ENCODE assay signal across 8 cellular contexts in the genomic region with DNA sequence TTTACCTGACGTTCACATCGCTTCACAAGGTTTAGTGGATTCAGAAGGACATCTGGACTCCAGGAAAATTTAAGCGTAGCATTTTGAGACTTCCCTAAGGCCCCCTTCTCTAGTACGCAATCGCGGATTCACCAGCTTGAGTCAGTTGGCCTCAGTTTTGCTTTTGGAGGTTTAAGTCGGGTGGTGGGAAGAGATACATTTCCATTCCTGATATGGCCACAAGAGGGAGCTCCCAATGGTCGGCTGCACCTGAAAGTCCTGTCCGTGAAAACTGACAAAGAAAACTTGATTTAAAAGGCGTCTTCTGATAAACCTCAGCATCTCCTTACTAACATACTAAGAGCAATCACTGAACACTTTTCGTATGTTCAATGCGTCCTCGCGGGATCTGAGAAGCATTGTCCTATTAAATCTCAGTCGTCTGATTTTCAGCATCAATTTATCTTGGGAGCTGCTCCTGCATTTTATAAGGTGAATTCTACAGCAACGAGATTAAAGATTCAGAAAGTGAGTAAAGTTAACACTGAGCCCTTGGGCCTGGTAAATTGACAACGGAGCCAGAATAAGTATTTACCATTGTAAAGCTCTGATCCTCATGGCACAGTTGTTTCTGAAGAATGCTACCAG. TPM values are rescaled to one million over a fixed set of nuclear protein-coding genes. Genes with fewer than 3 reads are reported as not detected.
DNase-seq lines count a peak whose midpoint lies in the region; ATAC-seq, FAIRE-seq and TF ChIP-seq lines count a peak whose summit lies in the region.

No MANE protein-coding gene starts in this region.

- H3K27me3 ChIP-seq in HCT116 (ENCODE audit: insufficient read depth, low read length) = no peaks in the 10 kb centered on the region
- peaks cover 0 to 19% of the 10 kb centered on the region in 2 experiments; a peak in 1 of 5 replicates for H3K27me3 ChIP-seq in HepG2 (ENCODE audit: control insufficient read depth in 1 of 2, insufficient read depth in 2 of 2, low read length in 2 of 2)

- DNase-seq in DMS53 treated with DMSO at 0.1 percent for 48 hours (lab: John Stamatoyannopoulos, UW; ENCODE audit: unreplicated experiment) = peak; percentile 78
- DNase-seq in HCT116 (ENCODE audit: low read depth, low spot score) = peak; percentile 61
- DNase-seq in NCI-H1930 (lab: John Stamatoyannopoulos, UW) = peak; percentile 9 to 46
- DNase-seq in activated CD4-positive, CD25-positive, alpha-beta regulatory T cell (lab: John Stamatoyannopoulos, UW) = peak; percentile 2 to 7 (median 4)
- peak; percentile 81 for DNase-seq in choroid plexus epithelial cell (ENCODE audit: low read depth)
- DNase-seq in HepG2 (ENCODE audit: low spot score) = peak; percentile 33
- DNase-seq in stimulated activated CD4-positive, alpha-beta T cell treated with anti-CD3 and anti-CD28 coated beads, Interleukin-2, amount 100 ng/mL, for 48 hours = peak; percentile 44 to 47

- TF ChIP-seq RAD21 in HCT116 (IDR thresholded peaks at IDR 0.05; ENCODE audit: low read depth) = peak; percentile 62
- TF ChIP-seq RAD21 in HepG2 (CRISPR knock-in tag; IDR thresholded peaks at IDR 0.05) = peak; percentile 23; the same call in 1 of the 2 replicates

- no peaks in the 10 kb centered on the region for H3K9me3 ChIP-seq in HCT116 (ENCODE audit: control insufficient read depth in 1 of 2, insufficient read depth in 1 of 2, low read depth in 1 of 2, low read length in 2 of 2)
- H3K9me3 ChIP-seq in HepG2 (ENCODE audit: low read length) = no peaks in the 10 kb centered on the region

- no peaks in the 10 kb centered on the region for H3K36me3 ChIP-seq in HCT116 (ENCODE audit: control insufficient read depth in 1 of 2, insufficient read depth in 2 of 2, low read length in 2 of 2)
- H3K36me3 ChIP-seq in HepG2 (replicated peaks in 1 of 2; ENCODE audit: control insufficient read depth in 1 of 2, insufficient read depth in 2 of 2, low read length in 2 of 2) = no peaks in the 10 kb centered on the region

- H3K79me2 ChIP-seq in HCT116 (ENCODE audit: insufficient read depth, low read length) = no peaks in the 10 kb centered on the region
- H3K79me2 ChIP-seq in HepG2 (ENCODE audit: insufficient read depth, low read length) = no peaks in the 10 kb centered on the region

- POLR2A ChIA-PET in HCT116 (lab: Charles Lee) (no interaction called here), HepG2 (lab: Yijun Ruan, JAX) (no interaction called here)

- peak overlapping the region; percentile 79 for H2AFZ ChIP-seq in HCT116 (ENCODE audit: low read depth, low read length, poor library complexity, severe bottlenecking)
- H2AFZ ChIP-seq in HepG2 (ENCODE audit: low read length) = no peak overlapping the region

- TF ChIP-seq EP300 in HepG2 (IDR thresholded peaks at IDR 0.05; ENCODE audit: low read depth in 2 of 2, low read length in 2 of 2) (no peak), HepG2 (CRISPR knock-in tag; IDR thresholded peaks at IDR 0.05; ENCODE audit: borderline replicate concordance) (no peak)

- in situ Hi-C loops in HepG2 (cut with HindIII; ENCODE audit: extremely low pct_ligation_motif_present, low pct_unique_long_range_greater_than_20kb) = loop anchor here (25.0 kb wide), 2 partner anchors 382 to 493 kb away; no protein-coding TSS in a partner anchor

- RAD21 ChIA-PET in HCT116 (lab: Charles Lee; ENCODE audit: low non-redundant PET in 1 of 2, low total read pairs in 2 of 2, uncharacterized antibody in 2 of 2, unreplicated experiment in 2 of 2) = interaction anchor here in 1 of 2 experiments (1.6 kb wide), 1 partner anchor 386 kb away, joined by 6 read pairs; no protein-coding TSS in a partner anchor

- peak; percentile 83 for ATAC-seq in HCT116
- ATAC-seq in HepG2 = peak; percentile 70
- ATAC-seq in GM19467 (IDR thresholded peaks at IDR 0.05; ENCODE audit: unreplicated experiment) = no peak

- H4K20me1 ChIP-seq in HCT116 (ENCODE audit: insufficient read depth) (no peaks in the 10 kb centered on the region), HepG2 (ENCODE audit: insufficient read depth, low read length) (no peaks in the 10 kb centered on the region)

- intact Hi-C loops in HCT116 (cut with micrococcal nuclease) = loop anchor here (1.0 to 2.0 kb wide), 3 partner anchors 165 to 491 kb away; no protein-coding TSS in a partner anchor
- intact Hi-C loops in HepG2 (cut with micrococcal nuclease; ENCODE audit: unreplicated experiment) = loop anchor here (1.0 kb wide), 2 partner anchors 165 to 387 kb away; no protein-coding TSS in a partner anchor

- 18% methylated on average over 17 of the region's 17 CpGs for WGBS in HepG2 (ENCODE audit: low lambda C conversion rate)

- no peaks in the 10 kb centered on the region for H3K9me2 ChIP-seq in HCT116 (ENCODE audit: insufficient read depth)

- H3K4me2 ChIP-seq in HCT116 (ENCODE audit: low read length) (peak overlapping the region; percentile 56), HepG2 (ENCODE audit: low read depth, low read length) (no peak overlapping the region)

- TF ChIP-seq POLR2A in HCT116 (IDR thresholded peaks at IDR 0.05; ENCODE audit: borderline replicate concordance, extremely low read depth, insufficient read depth, insufficient read length) (no peak), HepG2 (IDR thresholded peaks at IDR 0.05; ENCODE audit: insufficient read depth in 1 of 2, low read depth in 2 of 2, low read length in 2 of 2) (no peak)

- no peak overlapping the region for H3K9ac ChIP-seq in HCT116 (ENCODE audit: low read length)
- no peak overlapping the region for H3K9ac ChIP-seq in HepG2 (ENCODE audit: insufficient read depth, low read depth, low read length)

- H3K27ac ChIP-seq in HCT116 (ENCODE audit: low read depth, low read length) = no peak overlapping the region
- H3K27ac ChIP-seq in HepG2 (ENCODE audit: extremely low read length, insufficient read depth, low read length) = no peak overlapping the region

- CTCF ChIA-PET in HCT116 (lab: Charles Lee) = interaction anchor here (0.6 to 2.6 kb wide), 18 partner anchors 9 to 507 kb away, joined by 3 to 46 read pairs (median 4); partner anchors contain the start of genes SEPSECS and ZCCHC4
- CTCF ChIA-PET in HepG2 (lab: Yijun Ruan, JAX; ENCODE audit: low intra/inter-chr PET ratio, low total read pairs) = interaction anchor here (1.1 kb wide), 1 partner anchor 165 kb away, joined by 3 read pairs; no protein-coding TSS in a partner anchor

- H3K4me1 ChIP-seq in HCT116 (ENCODE audit: control insufficient read depth in 1 of 2, insufficient read depth in 2 of 2, low read length in 2 of 2) (peaks cover 0 to 10% of the 10 kb centered on the region in 2 experiments; a peak in 1 of 4 replicates), HepG2 (ENCODE audit: insufficient read depth, low read length) (no peaks in the 10 kb centered on the region)

- peak; percentile 68 to 88 (median 83) for TF ChIP-seq CTCF in HCT116 (IDR thresholded peaks at IDR 0.05 in 2 of 3, conservative IDR thresholded peaks at IDR 0.05 in 1 of 3; ENCODE audit: borderline replicate concordance in 1 of 3, insufficient read depth in 1 of 3, low read depth in 2 of 3, low read length in 2 of 3)
- TF ChIP-seq CTCF in choroid plexus epithelial cell (conservative IDR thresholded peaks at IDR 0.05; ENCODE audit: low read depth, low read length) = peak; percentile 96
- TF ChIP-seq CTCF in HepG2 (CRISPR knock-in tag; IDR thresholded peaks at IDR 0.05) = peak; percentile 72

- BruUV-seq in HCT116 (replicated peaks; lab: Mats Ljungman, UMichigan) (no TSS peak), HepG2 (replicated peaks; lab: Mats Ljungman, UMichigan) (no TSS peak)

- FAIRE-seq in HepG2 (lab: Jason Lieb, UNC) = peak; percentile 83

- H3K4me3 ChIP-seq in HCT116 (replicated peaks in 1 of 2; ENCODE audit: low read depth in 1 of 2, low read length in 2 of 2) = 0 out of 4 replicates have a peak overlapping the region, but pooled peaks of 1 of the 2 experiments have one; percentile 4
- no peak overlapping the region for H3K4me3 ChIP-seq in choroid plexus epithelial cell (ENCODE audit: low read depth, low read length)
- H3K4me3 ChIP-seq in HepG2 (replicated peaks in 1 of 3; ENCODE audit: insufficient read depth in 1 of 3, low read depth in 2 of 3, low read length in 3 of 3) = no peak overlapping the region

TF ChIP-seq in HCT116, 20 proteins besides CTCF, POLR2A, EP300 and RAD21:
- TF ChIP-seq, protein P1, sequence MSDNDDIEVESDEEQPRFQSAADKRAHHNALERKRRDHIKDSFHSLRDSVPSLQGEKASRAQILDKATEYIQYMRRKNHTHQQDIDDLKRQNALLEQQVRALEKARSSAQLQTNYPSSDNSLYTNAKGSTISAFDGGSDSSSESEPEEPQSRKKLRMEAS (IDR thresholded peaks at IDR 0.05) = no peak
- no peak for TF ChIP-seq SIN3A (IDR thresholded peaks at IDR 0.05; ENCODE audit: low read depth)
TF ChIP-seq in HCT116: peak in this region for 0.

RNA-seq across cellular contexts. Expression of gene LGI2, which starts 50.6 kb away (rescaled TPM):
- total RNA-seq in HCT116 (2021; ENCODE audit: unreplicated experiment) = not detected
- polyA plus RNA-seq in HCT116 (2012) = not detected in 2 replicates
- total RNA-seq in HepG2 (2016; rRNA removed; fragmentation: Illumina TruSeq; extraction: Trizol) = not detected in 2 replicates
- not detected in 2 replicates for total RNA-seq in HepG2 (2016; cell fraction: cytosol; rRNA removed; fragmentation: Illumina TruSeq; extraction: Trizol; ENCODE audit: low read depth)
- not detected in 2 replicates for total RNA-seq in HepG2 (2016; cell fraction: insoluble cytoplasmic fraction; rRNA removed; fragmentation: Illumina TruSeq; extraction: Trizol)
- total RNA-seq in HepG2 (2016; cell fraction: membrane; rRNA removed; fragmentation: Illumina TruSeq; extraction: Trizol) = not detected in 2 replicates
- total RNA-seq in HepG2 (2016; cell fraction: nucleus; rRNA removed; fragmentation: Illumina TruSeq; extraction: Trizol) = not detected in 2 replicates
- not detected in 2 replicates for polyA plus RNA-seq in HepG2 (2011; rRNA removed)
- polyA plus RNA-seq in HepG2 (2011; cell fraction: cytosol; rRNA removed) = not detected in 2 replicates
- polyA plus RNA-seq in HepG2 (2011; cell fraction: nucleus; rRNA removed) = not detected in 2 replicates
- not detected in 2 replicates for polyA plus RNA-seq in HepG2 (2012)
- not detected in 2 replicates for polyA plus RNA-seq in HepG2 (2016; cell fraction: cytosol; fragmentation: Illumina TruSeq; extraction: Trizol; ENCODE audit: low read depth)
- polyA plus RNA-seq in HepG2 (2016; cell fraction: insoluble cytoplasmic fraction; fragmentation: Illumina TruSeq; extraction: Trizol; ENCODE audit: low read depth) = not detected in 2 replicates
- polyA plus RNA-seq in HepG2 (2016; cell fraction: membrane; fragmentation: Illumina TruSeq; extraction: Trizol; ENCODE audit: low read depth) = not detected in 2 replicates
- polyA plus RNA-seq in HepG2 (2016; cell fraction: nucleus; fragmentation: Illumina TruSeq; extraction: Trizol; ENCODE audit: insufficient read depth, low read depth) = not detected in 2 replicates
- not detected in 2 replicates for polyA minus RNA-seq in HepG2 (2011; rRNA and poly(A)+ RNA removed; ENCODE audit: low replicate concordance)
- not detected in 2 replicates for polyA minus RNA-seq in HepG2 (2011; cell fraction: cytosol; rRNA and poly(A)+ RNA removed)
- polyA minus RNA-seq in HepG2 (2011; cell fraction: nucleus; rRNA and poly(A)+ RNA removed) = not detected in 2 replicates

Comparison
In these comparisons a context has a peak if more than half of its experiments do, and no peak if none do; other contexts are left out.
1. DNase-seq: peak in every context shown above with its lines; median percentile 81 in choroid plexus epithelial cell; 78 in DMS53 treated with DMSO at 0.1 percent for 48 hours; 61 in HCT116; 46 in stimulated activated CD4-positive, alpha-beta T cell treated with anti-CD3 and anti-CD28 coated beads, Interleukin-2, amount 100 ng/mL, for 48 hours; 33 in HepG2; 28 in NCI-H1930; 4 in activated CD4-positive, CD25-positive, alpha-beta regulatory T cell.